1 cellular context compared by ENCODE assay signal in genomic region chr13:38674208-38674607, GRCh38.
TF ChIP-seq lines count a peak whose summit lies in the region.

No MANE protein-coding gene starts in this region.

TF ChIP-seq in GM23338, 12 proteins besides CTCF, POLR2A, EP300 and RAD21 (continued from another document):
- TF ChIP-seq ETS1 (IDR thresholded peaks at IDR 0.05) = no peak
